Comparison of ENCODE assay signal across 10 cellular contexts in the genomic region with DNA sequence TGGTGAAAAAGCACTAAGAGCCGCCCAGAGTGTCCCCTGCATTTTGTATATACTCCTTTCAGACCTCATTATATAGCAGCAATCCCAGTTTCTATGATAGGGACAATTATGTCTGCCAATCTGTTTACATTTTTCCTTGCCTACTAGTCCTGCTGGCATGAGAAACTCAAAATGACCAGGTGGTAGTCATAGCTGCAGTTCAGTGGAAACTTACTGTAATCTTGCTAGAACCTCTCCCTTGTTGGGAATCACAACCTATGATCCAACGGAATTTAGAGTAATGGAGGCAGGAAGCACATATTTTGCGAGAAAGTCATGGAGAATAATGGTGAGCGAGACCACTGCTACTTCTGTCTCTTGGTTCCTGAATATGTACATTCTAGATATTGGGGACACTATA.
"Had no signal": no experiment of that assay in that cellular context is flagged by ENCODE, and none has a peak within 500 bp of the region (broad histone marks: within the 10 kb centered on the region; RNA-seq: fewer than 3 reads in every experiment).

No MANE protein-coding gene starts in this region.

- H3K36me3 ChIP-seq: heart right ventricle, neural progenitor cell, thyroid gland had no signal

- H3K4me1 ChIP-seq: heart right ventricle, neural progenitor cell, thyroid gland had no signal

- H3K27ac ChIP-seq: heart right ventricle, neural progenitor cell, thyroid gland had no signal

- H3K4me3 ChIP-seq: heart right ventricle, neural progenitor cell, thyroid gland had no signal

- DNase-seq: activated CD4-positive, alpha-beta T cell treated with anti-CD3 and anti-CD28 coated beads, Interleukin-2, amount 50 U/mL, for 4 hours; effector CD8-positive, alpha-beta T cell; heart right ventricle; naive thymus-derived CD4-positive, alpha-beta T cell; stimulated activated CD4-positive, alpha-beta T cell treated with anti-CD3 and anti-CD28 coated beads, Interleukin-12 subunit alpha, Interleukin-12 subunit beta, amount 100 ng/mL, for 4 hours; stimulated activated CD4-positive, alpha-beta T cell treated with anti-CD3 and anti-CD28 coated beads, Interleukin-1b, Interleukin-23, amount 100 ng/mL, for 48 hours; stimulated activated naive CD4-positive, alpha-beta T cell treated with Interleukin-2 at 50 U/mL for 16 hours; thyroid gland had no signal

- ATAC-seq: esophagus mucosa; heart right ventricle; naive thymus-derived CD4-positive, alpha-beta T cell had no signal

- H3K27me3 ChIP-seq: neural progenitor cell, thyroid gland had no signal

- H3K9me3 ChIP-seq: heart right ventricle, thyroid gland had no signal
